In the genomic region with DNA sequence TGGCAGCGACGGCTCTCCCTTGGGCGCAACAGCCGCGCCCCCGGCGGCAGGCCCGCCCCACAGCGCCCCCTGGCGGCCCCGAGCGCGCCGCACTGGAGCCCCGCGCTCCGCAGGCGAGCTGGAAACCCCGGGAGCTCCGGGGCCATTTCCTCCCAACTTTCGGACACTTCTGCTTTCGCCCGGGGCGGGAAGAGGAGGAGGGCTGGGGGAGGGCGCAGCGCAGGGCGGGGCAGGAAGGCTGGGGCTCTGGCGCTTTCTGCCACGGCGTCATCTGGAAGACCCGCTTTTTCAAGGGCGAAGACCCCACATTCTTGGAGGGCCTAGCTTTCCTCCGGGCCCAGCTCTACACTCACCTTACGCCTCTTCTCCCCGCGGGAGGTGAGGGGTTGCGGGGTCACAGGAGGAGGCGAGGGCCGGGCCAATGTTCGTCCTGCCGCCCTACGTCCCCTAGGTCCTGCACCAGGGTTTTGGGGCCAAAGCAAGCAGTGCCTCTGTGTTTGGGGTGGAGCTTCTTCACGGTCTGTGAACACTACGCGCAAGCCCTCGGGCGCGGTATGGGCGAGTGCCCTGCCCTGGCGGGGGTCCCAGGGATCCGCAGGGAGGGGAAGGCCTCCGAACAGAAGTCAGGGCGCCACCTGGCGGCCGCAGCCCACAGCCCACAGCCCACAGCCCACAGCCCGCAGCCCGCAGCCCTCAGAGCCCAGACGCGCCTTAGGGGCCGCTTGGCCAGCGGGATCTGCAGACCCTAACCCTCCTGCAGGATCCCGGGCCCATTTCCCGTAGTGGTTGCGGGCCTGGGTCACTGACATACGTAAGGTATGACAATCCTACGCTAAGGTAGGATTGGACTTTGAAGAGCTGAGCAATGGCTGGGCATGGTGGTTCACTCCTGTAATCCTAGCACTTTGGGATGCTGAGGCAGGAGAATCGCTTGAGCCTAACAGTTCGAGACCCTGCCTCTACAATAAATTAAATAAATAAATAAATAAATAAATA, we compare ENCODE assay signal across 1 cellular context.
TF ChIP-seq lines count a peak whose summit lies in the region.

No MANE protein-coding gene starts in this region.

TF ChIP-seq in HEK293, 187 proteins besides CTCF, POLR2A, EP300 and RAD21 (continued from another document):
- TF ChIP-seq ZNF398 (tag by site-specific recombination; IDR thresholded peaks at IDR 0.05) (0 out of 2 replicates have a peak, but pooled peaks have one; percentile 12), ZNF426 (tag by site-specific recombination; IDR thresholded peaks at IDR 0.05) (no peak), KLF9 (tag by site-specific recombination; IDR thresholded peaks at IDR 0.05; ENCODE audit: low read depth) (peak; percentile 10; the same call in 1 of the 2 replicates), YY1 (tag by site-specific recombination; IDR thresholded peaks at IDR 0.05) (peak; percentile 18; the same call in 1 of the 2 replicates), BCL11A (tag by site-specific recombination; IDR thresholded peaks at IDR 0.05; ENCODE audit: low read depth) (peak; percentile 65; the same call in 1 of the 2 replicates), GLIS1 (tag by site-specific recombination; IDR thresholded peaks at IDR 0.05) (peak; percentile 71), ZNF560 (tag by site-specific recombination; IDR thresholded peaks at IDR 0.05; ENCODE audit: borderline replicate concordance) (no peak), ZNF677 (tag by site-specific recombination; IDR thresholded peaks at IDR 0.05) (0 out of 2 replicates have a peak, but pooled peaks have one; percentile 30), ZNF266 (tag by site-specific recombination; IDR thresholded peaks at IDR 0.05; ENCODE audit: low read depth) (no peak), ZBTB48 (tag by site-specific recombination; IDR thresholded peaks at IDR 0.05) (peak; percentile 95), ZBTB1 (tag by site-specific recombination; IDR thresholded peaks at IDR 0.05) (peak; percentile 45; the same call in 1 of the 2 replicates), ZNF610 (tag by site-specific recombination; IDR thresholded peaks at IDR 0.05; ENCODE audit: borderline replicate concordance) (peak; percentile 62; the same call in 1 of the 2 replicates), ZBTB8A (tag by site-specific recombination; IDR thresholded peaks at IDR 0.05) (peak; percentile 96), ZSCAN30 (tag by site-specific recombination; IDR thresholded peaks at IDR 0.05) (peak; percentile 65; the same call in 1 of the 2 replicates)
- TF ChIP-seq, protein P1, sequence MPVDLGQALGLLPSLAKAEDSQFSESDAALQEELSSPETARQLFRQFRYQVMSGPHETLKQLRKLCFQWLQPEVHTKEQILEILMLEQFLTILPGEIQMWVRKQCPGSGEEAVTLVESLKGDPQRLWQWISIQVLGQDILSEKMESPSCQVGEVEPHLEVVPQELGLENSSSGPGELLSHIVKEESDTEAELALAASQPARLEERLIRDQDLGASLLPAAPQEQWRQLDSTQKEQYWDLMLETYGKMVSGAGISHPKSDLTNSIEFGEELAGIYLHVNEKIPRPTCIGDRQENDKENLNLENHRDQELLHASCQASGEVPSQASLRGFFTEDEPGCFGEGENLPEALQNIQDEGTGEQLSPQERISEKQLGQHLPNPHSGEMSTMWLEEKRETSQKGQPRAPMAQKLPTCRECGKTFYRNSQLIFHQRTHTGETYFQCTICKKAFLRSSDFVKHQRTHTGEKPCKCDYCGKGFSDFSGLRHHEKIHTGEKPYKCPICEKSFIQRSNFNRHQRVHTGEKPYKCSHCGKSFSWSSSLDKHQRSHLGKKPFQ (tag by site-specific recombination; IDR thresholded peaks at IDR 0.05): 0 out of 2 replicates have a peak, but pooled peaks have one; percentile 13
